27 cellular contexts compared by ENCODE assay signal in genomic region chr14:92173668-92174067, GRCh38. TPM values are rescaled to one million over a fixed set of nuclear protein-coding genes. Genes with fewer than 3 reads are reported as not detected.
DNase-seq lines count a peak whose midpoint lies in the region; ATAC-seq, FAIRE-seq and TF ChIP-seq lines count a peak whose summit lies in the region.
"Had no signal": no experiment of that assay in that cellular context is flagged by ENCODE, and none has a peak within 500 bp of the region (broad histone marks: within the 10 kb centered on the region; RNA-seq: fewer than 3 reads in every experiment).

No MANE protein-coding gene starts in this region.

- H3K27ac ChIP-seq in mesendoderm (ENCODE audit: low read depth, low read length): no peak overlapping the region
- H3K27ac ChIP-seq in gastroesophageal sphincter: no peak overlapping the region
- H3K27ac ChIP-seq: esophagus muscularis mucosa, KMS-11, psoas muscle, transverse colon had no signal

- no peak overlapping the region for H3K18ac ChIP-seq in mesendoderm (ENCODE audit: low read length)

- no peak overlapping the region for H2BK15ac ChIP-seq in mesendoderm (replicated peaks; ENCODE audit: low read depth)

- H3K9ac ChIP-seq in mesendoderm (ENCODE audit: low read length): no peak overlapping the region
- H3K9ac ChIP-seq: KMS-11 had no signal

- TF ChIP-seq CTCF in gastroesophageal sphincter (IDR thresholded peaks at IDR 0.05): no peak
- TF ChIP-seq CTCF in nephron progenitor cell (IDR thresholded peaks at IDR 0.05): no peak

- H4K8ac ChIP-seq in mesendoderm (ENCODE audit: low read depth, low read length): no peak overlapping the region

- WGBS in mesendoderm (ENCODE audit: extremely low coverage, insufficient coverage, low lambda C conversion rate): no CpG with 5 or more reads among the region's 2 CpGs
- 94% methylated on average over 2 of the region's 2 CpGs; no CpG with 5 or more reads in 1 of the 2 donors for WGBS in gastroesophageal sphincter (ENCODE audit: low coverage in 1 of 2), 2 donors

- no peaks in the 10 kb centered on the region for H3K9me3 ChIP-seq in gastroesophageal sphincter
- H3K9me3 ChIP-seq: esophagus muscularis mucosa, psoas muscle, transverse colon had no signal

- H3K56ac ChIP-seq in mesendoderm (ENCODE audit: low read length): no peak overlapping the region

- H3K4me1 Mint-ChIP-seq in nephron progenitor cell: no peaks in the 10 kb centered on the region
- H3K4me1 Mint-ChIP-seq: central memory CD8-positive, alpha-beta T cell; neural crest cell; stimulated activated naive CD8-positive, alpha-beta T cell treated with anti-CD3 and anti-CD28 coated beads, Interleukin-15, amount 100 ng/mL, for 72 hours had no signal

- FAIRE-seq in GM12891 (lab: Jason Lieb, UNC): no peak
- FAIRE-seq: small intestine had no signal

- no peaks in the 10 kb centered on the region for H3K79me1 ChIP-seq in mesendoderm (ENCODE audit: low read length)

- peaks cover 5% of the 10 kb centered on the region for H3K27me3 Mint-ChIP-seq in nephron progenitor cell (ENCODE audit: low read depth, poor library complexity)
- H3K27me3 Mint-ChIP-seq: central memory CD8-positive, alpha-beta T cell; stimulated activated naive CD8-positive, alpha-beta T cell treated with anti-CD3 and anti-CD28 coated beads, Interleukin-15, amount 100 ng/mL, for 72 hours had no signal

- no peak for TF ChIP-seq EP300 in gastroesophageal sphincter (IDR thresholded peaks at IDR 0.05)

- H4K5ac ChIP-seq in mesendoderm (ENCODE audit: low read length): no peak overlapping the region

- peaks cover 6% of the 10 kb centered on the region for H3K36me3 Mint-ChIP-seq in nephron progenitor cell (ENCODE audit: low read depth)
- no peaks in the 10 kb centered on the region for H3K36me3 Mint-ChIP-seq in activated naive CD4-positive, alpha-beta T cell treated with anti-CD3 and anti-CD28 coated beads, Interleukin-2, amount 50 U/mL, for 72 hours

- no peak overlapping the region for H3K27ac Mint-ChIP-seq in nephron progenitor cell
- no peak overlapping the region for H3K27ac Mint-ChIP-seq in activated naive CD4-positive, alpha-beta T cell treated with anti-CD3 and anti-CD28 coated beads, Interleukin-2, amount 50 U/mL, for 72 hours
- H3K27ac Mint-ChIP-seq: CD8-positive, alpha-beta T cell had no signal

- H3K4me3 ChIP-seq in mesendoderm (ENCODE audit: low read length) (no peak overlapping the region), gastroesophageal sphincter (no peak overlapping the region)
- H3K4me3 ChIP-seq: esophagus muscularis mucosa, psoas muscle, transverse colon had no signal

- no peak overlapping the region for H3K4ac ChIP-seq in mesendoderm (ENCODE audit: low read depth, low read length)

- H3K4me1 ChIP-seq in mesendoderm (ENCODE audit: control insufficient read depth, low read depth, low read length) (no peaks in the 10 kb centered on the region), gastroesophageal sphincter (no peaks in the 10 kb centered on the region)
- H3K4me1 ChIP-seq: esophagus muscularis mucosa, psoas muscle, transverse colon had no signal

- H3K27me3 ChIP-seq in mesendoderm (ENCODE audit: insufficient read depth, low read length, poor library complexity) (no peaks in the 10 kb centered on the region), gastroesophageal sphincter (no peaks in the 10 kb centered on the region)
- H3K27me3 ChIP-seq: esophagus muscularis mucosa, transverse colon had no signal

- ATAC-seq in gastroesophageal sphincter: no peak
- no peak for ATAC-seq in activated naive CD4-positive, alpha-beta T cell treated with anti-CD3 and anti-CD28 coated beads, Interleukin-2, amount 50 U/mL, for 72 hours
- ATAC-seq: CD8-positive, alpha-beta T cell; left lobe of liver; psoas muscle; stimulated activated naive CD8-positive, alpha-beta T cell treated with anti-CD3 and anti-CD28 coated beads, Interleukin-15, amount 100 ng/mL, for 72 hours had no signal

- TF ChIP-seq POLR2A in gastroesophageal sphincter (IDR thresholded peaks at IDR 0.05) (no peak), GM12891 (IDR thresholded peaks at IDR 0.05; ENCODE audit: low read depth, low read length) (no peak)

- H3K4me3 Mint-ChIP-seq in nephron progenitor cell: no peak overlapping the region
- H3K4me3 Mint-ChIP-seq: CD8-positive, alpha-beta T cell; central memory CD8-positive, alpha-beta T cell; neural crest cell; stimulated activated naive CD8-positive, alpha-beta T cell treated with anti-CD3 and anti-CD28 coated beads, Interleukin-15, amount 100 ng/mL, for 72 hours had no signal

- DNase-seq in Daoy (ENCODE audit: low read depth) (peak; percentile 11), HS-27A (ENCODE audit: low read depth) (peak; percentile 5), astrocyte of the hippocampus (ENCODE audit: low read depth, low spot score) (peak; percentile 50), mesendoderm (peak; percentile 37), nephron progenitor cell (no peak), GM12891 (ENCODE audit: insufficient read length, low spot score) (no peak)
- no peak for DNase-seq in activated naive CD4-positive, alpha-beta T cell treated with anti-CD3 and anti-CD28 coated beads, Interleukin-2, amount 50 U/mL, for 72 hours (ENCODE audit: low spot score in 2 of 2)
- DNase-seq: activated gamma-delta T cell treated with Interleukin-2 at 50 U/mL for 16 hours; amygdala; CD8-positive, alpha-beta T cell; DMS53; effector CD4-positive, alpha-beta T cell; NCI-H1930; NCI-H226; NCI-H82; psoas muscle; SIG-M5; small intestine; stimulated activated CD4-positive, alpha-beta T cell treated with anti-CD3 and anti-CD28 coated beads, Interleukin-2, amount 100 ng/mL, for 48 hours; stimulated activated naive CD8-positive, alpha-beta T cell treated with anti-CD3 and anti-CD28 coated beads, Interleukin-15, amount 100 ng/mL, for 72 hours; transverse colon had no signal

- no peak overlapping the region for H2AK5ac ChIP-seq in mesendoderm (ENCODE audit: low read length)

- H2BK5ac ChIP-seq in mesendoderm (ENCODE audit: low read length): no peak overlapping the region

- no peaks in the 10 kb centered on the region for H3K36me3 ChIP-seq in mesendoderm (ENCODE audit: control insufficient read depth, insufficient read depth, low read length)
- peaks cover 0 to 11% of the 10 kb centered on the region in 2 donors for H3K36me3 ChIP-seq in gastroesophageal sphincter
- H3K36me3 ChIP-seq: transverse colon had no signal

- no peaks in the 10 kb centered on the region for H3K9me3 Mint-ChIP-seq in nephron progenitor cell
- no peaks in the 10 kb centered on the region for H3K9me3 Mint-ChIP-seq in activated naive CD4-positive, alpha-beta T cell treated with anti-CD3 and anti-CD28 coated beads, Interleukin-2, amount 50 U/mL, for 72 hours
- H3K9me3 Mint-ChIP-seq: CD8-positive, alpha-beta T cell; central memory CD8-positive, alpha-beta T cell; neural crest cell; stimulated activated naive CD8-positive, alpha-beta T cell treated with anti-CD3 and anti-CD28 coated beads, Interleukin-15, amount 100 ng/mL, for 72 hours had no signal

- H3K23ac ChIP-seq in mesendoderm (ENCODE audit: low read length): no peak overlapping the region

- no peak overlapping the region for H2BK120ac ChIP-seq in mesendoderm (ENCODE audit: low read depth, low read length)

- no peaks in the 10 kb centered on the region for H3K79me2 ChIP-seq in mesendoderm (ENCODE audit: control insufficient read depth, insufficient read depth, low read length)

- H3K4me2 ChIP-seq in mesendoderm (ENCODE audit: low read length): no peak overlapping the region
- H3K4me2 ChIP-seq: KMS-11 had no signal

TF ChIP-seq in GM12891, 5 proteins besides CTCF, POLR2A, EP300 and RAD21:
- TF ChIP-seq POLR2AphosphoS5 (IDR thresholded peaks at IDR 0.05; ENCODE audit: low read depth, low read length) (no peak), PAX5 (IDR thresholded peaks at IDR 0.05; ENCODE audit: insufficient read depth, low read length, severe bottlenecking) (no peak), SPI1 (IDR thresholded peaks at IDR 0.05; ENCODE audit: low read depth, low read length) (no peak), TAF1 (IDR thresholded peaks at IDR 0.05; ENCODE audit: low read depth, low read length) (no peak)

RNA-seq across cellular contexts. Expression of gene CPSF2, which starts 51.9 kb away (rescaled TPM):
- 63.4 and 86.0 TPM in 2 replicates for total RNA-seq in Daoy (2014; rRNA removed; shearing (Covaris generic))
- 43.6 TPM for polyA plus RNA-seq in mesendoderm (2013, experiment 1 of 2)
- 45.9 TPM for polyA plus RNA-seq in mesendoderm (2013, experiment 2 of 2)
- 10 to 100 TPM; 32.8 to 62.4 (median 39.3) TPM for total RNA-seq in gastroesophageal sphincter
- total RNA-seq in activated naive CD4-positive, alpha-beta T cell treated with anti-CD3 and anti-CD28 coated beads, Interleukin-2, amount 50 U/mL, for 72 hours: 10 to 100 TPM; 68.0 to 78.4 TPM
- 25.1 TPM for polyA plus RNA-seq in GM12891 (2012; ENCODE audit: low read depth, missing spikeins)

RNA-seq across cellular contexts. Expression of gene NDUFB1, which starts 52.2 kb away (rescaled TPM):
- 351 and 395 TPM in 2 replicates for total RNA-seq in Daoy (2014; rRNA removed; shearing (Covaris generic))
- polyA plus RNA-seq in mesendoderm (2013, experiment 1 of 2): 650 TPM
- 659 TPM for polyA plus RNA-seq in mesendoderm (2013, experiment 2 of 2)
- total RNA-seq in gastroesophageal sphincter: 100 to 1,000 TPM; 258 to 481 (median 412) TPM
- 100 to 1,000 TPM in 1 of 2 donors, 10 to 100 TPM in 1; 82.1 to 111 TPM for total RNA-seq in activated naive CD4-positive, alpha-beta T cell treated with anti-CD3 and anti-CD28 coated beads, Interleukin-2, amount 50 U/mL, for 72 hours
- polyA plus RNA-seq in GM12891 (2012; ENCODE audit: low read depth, missing spikeins): 978 TPM

Comparison
In these comparisons a context has a peak if more than half of its experiments do, and no peak if none do; other contexts are left out.
1. DNase-seq: peak in Daoy (single experiment), HS-27A (single experiment), astrocyte of the hippocampus (single experiment) and mesendoderm (single experiment); none in nephron progenitor cell (single experiment), activated naive CD4-positive, alpha-beta T cell treated with anti-CD3 and anti-CD28 coated beads, Interleukin-2, amount 50 U/mL, for 72 hours (0 of 2) and GM12891 (single experiment).